Comparison of ENCODE assay signal across 11 cellular contexts in the genomic region with DNA sequence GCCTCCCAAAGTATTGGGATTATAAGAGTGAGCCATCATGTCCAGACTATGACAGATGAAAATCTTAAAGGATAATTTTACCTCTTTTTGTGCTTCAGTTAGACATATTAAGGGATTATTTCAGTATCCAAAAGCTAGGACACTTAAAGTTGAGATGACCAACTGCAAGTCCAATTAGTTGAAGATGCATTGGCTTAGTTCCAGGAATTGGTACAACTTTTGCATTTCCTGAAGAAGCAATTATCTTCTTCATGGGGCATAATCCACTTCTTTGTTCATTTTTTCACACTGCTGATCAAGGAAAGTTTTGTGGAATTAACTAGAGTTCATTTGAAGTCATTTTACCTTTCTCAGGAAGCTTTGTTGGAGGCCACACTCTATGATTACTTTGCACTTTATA.
"Had no signal": no experiment of that assay in that cellular context is flagged by ENCODE, and none has a peak within 500 bp of the region (broad histone marks: within the 10 kb centered on the region; RNA-seq: fewer than 3 reads in every experiment).

No MANE protein-coding gene starts in this region.

- H3K9ac ChIP-seq: GM23248 had no signal

- H3K4me1 ChIP-seq: HAP-1 had no signal

- FAIRE-seq: H1, H54 had no signal

- H2AFZ ChIP-seq: GM23248, GM23338 had no signal

- H3K4me3 Mint-ChIP-seq: GM23338, H9, HFFc6 had no signal

- H3K27ac ChIP-seq: GM23248 had no signal

- H3K9me3 Mint-ChIP-seq: GM23338 had no signal

- H3K9me3 ChIP-seq: HAP-1 had no signal

- H3K27ac Mint-ChIP-seq: GM23338, HFFc6 had no signal

- H3K4me3 ChIP-seq: GM23248, GM23338, HAP-1 had no signal

- H3K36me3 ChIP-seq: HAP-1 had no signal

- ATAC-seq: GM23338, HCT116 had no signal

- DNase-seq: GM23248, GOT3, H7, H9, HCEC 1CT, HFFc6 had no signal

- H3K4me2 ChIP-seq: GM23338 had no signal
